Comparison of ENCODE assay signal across 25 cellular contexts in the genomic region with DNA sequence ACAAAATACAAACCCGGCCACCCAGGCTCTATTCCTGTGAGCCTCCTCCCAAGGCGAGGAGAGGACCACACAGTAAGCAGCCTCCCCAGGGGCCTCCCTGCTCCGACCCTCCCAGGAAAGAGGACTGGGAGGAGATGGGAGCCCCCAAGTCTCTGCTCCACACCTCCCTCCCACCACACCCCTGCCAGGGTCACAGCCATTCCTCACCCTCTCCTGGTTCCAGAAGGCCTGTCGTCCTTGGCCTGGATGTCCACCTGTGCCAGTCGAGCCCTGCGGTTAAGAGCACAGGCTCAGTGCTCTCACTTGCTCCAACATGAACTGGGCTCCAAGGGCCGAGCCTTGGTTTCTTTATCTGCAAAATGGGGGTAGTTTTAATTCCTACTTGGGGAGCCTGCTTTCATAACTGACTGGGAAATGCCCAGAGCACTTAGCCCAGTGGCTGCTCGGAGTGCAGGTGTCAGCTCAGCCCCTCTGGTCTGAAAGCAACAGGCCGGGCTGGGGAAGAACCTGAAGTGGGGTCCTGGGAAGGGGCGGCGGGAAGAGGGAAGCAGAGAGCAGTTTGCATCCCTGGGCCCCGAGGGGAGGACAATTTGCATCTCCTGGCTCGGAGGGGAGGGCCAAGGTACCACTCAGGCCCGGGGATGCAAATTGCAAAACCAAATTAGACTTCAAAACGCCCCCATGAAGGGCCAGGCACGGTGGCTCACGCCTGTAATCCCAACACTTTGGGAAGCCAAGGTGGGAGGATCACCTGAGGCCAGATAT. TPM values are rescaled to one million over a fixed set of nuclear protein-coding genes. Genes with fewer than 3 reads are reported as not detected.
A peak's percentile ranks its signal among the peaks of the same experiment; 100 is the strongest.
DNase-seq lines count a peak whose midpoint lies in the region; ATAC-seq and TF ChIP-seq lines count a peak whose summit lies in the region.
"Had no signal": no experiment of that assay in that cellular context is flagged by ENCODE, and none has a peak within 500 bp of the region (broad histone marks: within the 10 kb centered on the region; RNA-seq: fewer than 3 reads in every experiment).

No MANE protein-coding gene starts in this region.

- H3K23ac ChIP-seq in mesenchymal stem cell (ENCODE audit: low read length in 2 of 2) = no peak overlapping the region

- TF ChIP-seq CTCF in DOHH2 (IDR thresholded peaks at IDR 0.05; ENCODE audit: low read depth, low read length, poor library complexity, severe bottlenecking) = no peak
- TF ChIP-seq CTCF in nephron progenitor cell (IDR thresholded peaks at IDR 0.05) = no peak

- WGBS in mesenchymal stem cell = 91% methylated on average over 17 of the region's 17 CpGs

- H3K36me3 ChIP-seq in DOHH2 (ENCODE audit: control insufficient read depth, low read length) (peaks cover 39% of the 10 kb centered on the region), Karpas-422 (ENCODE audit: insufficient read depth, low read length) (peaks cover 19% of the 10 kb centered on the region), mesenchymal stem cell (ENCODE audit: control insufficient read depth in 1 of 2, insufficient read depth in 2 of 2, low read depth in 1 of 2, low read length in 2 of 2) (peaks cover 47 to 56% of the 10 kb centered on the region in 2 experiments)

- H3K9me3 Mint-ChIP-seq in nephron progenitor cell = no peaks in the 10 kb centered on the region
- H3K9me3 Mint-ChIP-seq: CD8-positive, alpha-beta memory T cell had no signal

- H2AFZ ChIP-seq in Karpas-422 (ENCODE audit: low read length) (no peak overlapping the region), mesenchymal stem cell (ENCODE audit: low read depth, low read length) (no peak overlapping the region)

- DNase-seq in Karpas-422 (peak; percentile 88), T-helper 17 cell (no peak), mesenchymal stem cell (no peak), nephron progenitor cell (no peak), NCI-H2171 treated with DMSO at 0.1 percent for 48 hours (lab: John Stamatoyannopoulos, UW) (no peak)
- DNase-seq in activated naive CD4-positive, alpha-beta T cell (lab: John Stamatoyannopoulos, UW) = no peak
- DNase-seq: AML-193; Calu3; CD8-positive, alpha-beta memory T cell; DMS153; EL; GF-D8; NCI-H1092 treated with DMSO at 0.1 percent for 48 hours; NCI-H1436 treated with DMSO at 0.1 percent for 48 hours; NCI-H1930; NCI-H2227 treated with DMSO at 0.1 percent for 48 hours; NCI-H510A; NCI-H774; NK-92 treated with Interleukin-12 subunit alpha and Interleukin-12 subunit beta, amount 100 ng/mL, for 24 hours had no signal

- H3K4me3 Mint-ChIP-seq in T-helper 17 cell = no peak overlapping the region
- H3K4me3 Mint-ChIP-seq in nephron progenitor cell = no peak overlapping the region
- H3K4me3 Mint-ChIP-seq: CD8-positive, alpha-beta memory T cell had no signal

- ATAC-seq in T-helper 17 cell (no peak), GM18868 (IDR thresholded peaks at IDR 0.05; ENCODE audit: unreplicated experiment) (no peak)
- ATAC-seq: K562, Right ventricle myocardium inferior had no signal

- no peak overlapping the region for H3K4ac ChIP-seq in mesenchymal stem cell (ENCODE audit: low read depth in 1 of 2, low read length in 2 of 2)

- H3F3A ChIP-seq in DOHH2 (ENCODE audit: control insufficient read depth, insufficient read depth) = peaks cover 4% of the 10 kb centered on the region

- no peak overlapping the region for H4K91ac ChIP-seq in mesenchymal stem cell (ENCODE audit: low read length)

- H3K27me3 ChIP-seq in DOHH2 (ENCODE audit: control insufficient read depth, low read length) (no peaks in the 10 kb centered on the region), Karpas-422 (ENCODE audit: low read length) (no peaks in the 10 kb centered on the region), mesenchymal stem cell (ENCODE audit: control insufficient read depth in 1 of 2, insufficient read depth in 1 of 2, low read length in 2 of 2) (no peaks in the 10 kb centered on the region)
- H3K27me3 ChIP-seq: Peyer's patch had no signal

- H2BK5ac ChIP-seq in mesenchymal stem cell (ENCODE audit: low read depth, low read length, poor library complexity, severe bottlenecking) = no peak overlapping the region

- H3K14ac ChIP-seq in mesenchymal stem cell (ENCODE audit: low read length in 2 of 2) = no peak overlapping the region

- H3K79me1 ChIP-seq in mesenchymal stem cell (replicated peaks; ENCODE audit: low read length, poor library complexity, severe bottlenecking) = no peaks in the 10 kb centered on the region

- peak overlapping the region; percentile 29 for H3K4me2 ChIP-seq in DOHH2 (ENCODE audit: low read length)
- H3K4me2 ChIP-seq in Karpas-422 (ENCODE audit: low read depth, low read length, poor library complexity, severe bottlenecking) = peak overlapping the region; percentile 89
- H3K4me2 ChIP-seq in mesenchymal stem cell (ENCODE audit: low read length, poor library complexity, severe bottlenecking) = no peak overlapping the region

- H2AK5ac ChIP-seq in mesenchymal stem cell (ENCODE audit: low read length, severe bottlenecking) = no peak overlapping the region

- no peak overlapping the region for H2BK15ac ChIP-seq in mesenchymal stem cell (ENCODE audit: low read depth, poor library complexity, severe bottlenecking)

- H3K79me2 ChIP-seq in DOHH2 (ENCODE audit: control insufficient read depth, low read length) (no peaks in the 10 kb centered on the region), Karpas-422 (ENCODE audit: low read length) (peaks cover 7% of the 10 kb centered on the region)

- H3K36me3 Mint-ChIP-seq in T-helper 17 cell (ENCODE audit: low read depth) = no peaks in the 10 kb centered on the region
- peaks cover 23% of the 10 kb centered on the region for H3K36me3 Mint-ChIP-seq in nephron progenitor cell (ENCODE audit: low read depth)

- no peak overlapping the region for H2BK12ac ChIP-seq in mesenchymal stem cell (ENCODE audit: low read length in 2 of 2)

- peak overlapping the region; percentile 78 for H3K27ac Mint-ChIP-seq in T-helper 17 cell
- no peak overlapping the region for H3K27ac Mint-ChIP-seq in nephron progenitor cell

- H3K4me1 Mint-ChIP-seq in T-helper 17 cell = peaks cover 5% of the 10 kb centered on the region
- H3K4me1 Mint-ChIP-seq in nephron progenitor cell = peaks cover 34% of the 10 kb centered on the region

- H3K27me3 Mint-ChIP-seq in T-helper 17 cell (no peaks in the 10 kb centered on the region), nephron progenitor cell (ENCODE audit: low read depth, poor library complexity) (peaks cover 9% of the 10 kb centered on the region)
- H3K27me3 Mint-ChIP-seq: CD8-positive, alpha-beta memory T cell had no signal

- peak overlapping the region; percentile 14 for H4K8ac ChIP-seq in mesenchymal stem cell (ENCODE audit: low read length)

- H3K4me3 ChIP-seq in DOHH2 (ENCODE audit: low read length) (no peak overlapping the region), Karpas-422 (ENCODE audit: low read length) (peak overlapping the region; percentile 68), mesenchymal stem cell (ENCODE audit: insufficient read depth in 1 of 2, low read depth in 1 of 2, low read length in 2 of 2) (no peak overlapping the region)
- H3K4me3 ChIP-seq: K562, Peyer's patch had no signal

- H3K9me3 ChIP-seq in DOHH2 (ENCODE audit: control insufficient read depth, insufficient read depth, low read length) = no peaks in the 10 kb centered on the region
- no peaks in the 10 kb centered on the region for H3K9me3 ChIP-seq in Karpas-422 (ENCODE audit: low read length)
- H3K9me3 ChIP-seq in T-helper 17 cell (ENCODE audit: control insufficient read depth, low read length, poor library complexity, severe bottlenecking) = no peaks in the 10 kb centered on the region
- H3K9me3 ChIP-seq in mesenchymal stem cell (ENCODE audit: control insufficient read depth, low read length) = no peaks in the 10 kb centered on the region
- H3K9me3 ChIP-seq: Peyer's patch had no signal

- H3K27ac ChIP-seq in DOHH2 (ENCODE audit: low read depth, low read length) (no peak overlapping the region), Karpas-422 (ENCODE audit: low read length) (peak overlapping the region; percentile 98), mesenchymal stem cell (ENCODE audit: low read length, poor library complexity, severe bottlenecking) (no peak overlapping the region)
- H3K27ac ChIP-seq: C4-2B, Peyer's patch had no signal

- no peak overlapping the region for H2BK120ac ChIP-seq in mesenchymal stem cell (ENCODE audit: low read depth, low read length)

- H3K4me1 ChIP-seq in DOHH2 (ENCODE audit: control insufficient read depth, low read length) (peaks cover 23% of the 10 kb centered on the region), Karpas-422 (ENCODE audit: low read length) (peaks cover 43% of the 10 kb centered on the region), mesenchymal stem cell (ENCODE audit: control insufficient read depth, insufficient read depth, low read depth, low read length) (peaks cover 2% of the 10 kb centered on the region)
- H3K4me1 ChIP-seq: Peyer's patch had no signal

- H3K9ac ChIP-seq in Karpas-422 (ENCODE audit: low read length) (peak overlapping the region; percentile 74), mesenchymal stem cell (ENCODE audit: low read length) (no peak overlapping the region)

- H3K9me2 ChIP-seq in DOHH2 (replicated peaks; ENCODE audit: control insufficient read depth, low read length) (no peaks in the 10 kb centered on the region), Karpas-422 (replicated peaks; ENCODE audit: insufficient read depth, low read length) (no peaks in the 10 kb centered on the region)

- no peaks in the 10 kb centered on the region for H4K20me1 ChIP-seq in DOHH2 (ENCODE audit: control insufficient read depth, insufficient read depth, low read depth, low read length)
- no peaks in the 10 kb centered on the region for H4K20me1 ChIP-seq in Karpas-422 (ENCODE audit: insufficient read depth, low read depth, low read length)

- H3K18ac ChIP-seq in mesenchymal stem cell (ENCODE audit: low read depth in 1 of 2, low read length in 2 of 2) = no peak overlapping the region

RNA-seq across cellular contexts. Expression of a gene that starts 23.6 kb away (rescaled TPM):
- total RNA-seq in Karpas-422 (2014; rRNA removed; shearing (Covaris generic); ENCODE audit: low replicate concordance) = 11.8 and 17.0 TPM in 2 replicates
- total RNA-seq in T-helper 17 cell = 10 to 100 TPM; 17.6 to 18.7 TPM
- 8.0 TPM for polyA plus RNA-seq in mesenchymal stem cell (2013, experiment 1 of 2)
- 7.8 TPM for polyA plus RNA-seq in mesenchymal stem cell (2013, experiment 2 of 2)

RNA-seq across cellular contexts. Expression of a gene that starts 43.3 kb away (rescaled TPM):
- total RNA-seq in Karpas-422 (2014; rRNA removed; shearing (Covaris generic); ENCODE audit: low replicate concordance) = 26.5 and 29.5 TPM in 2 replicates
- total RNA-seq in T-helper 17 cell = 10 to 100 TPM; 28.3 to 29.4 TPM
- 41.5 TPM for polyA plus RNA-seq in mesenchymal stem cell (2013, experiment 1 of 2)
- 42.0 TPM for polyA plus RNA-seq in mesenchymal stem cell (2013, experiment 2 of 2)
